ENCODE assay signal across 1 cellular context in the genomic region with DNA sequence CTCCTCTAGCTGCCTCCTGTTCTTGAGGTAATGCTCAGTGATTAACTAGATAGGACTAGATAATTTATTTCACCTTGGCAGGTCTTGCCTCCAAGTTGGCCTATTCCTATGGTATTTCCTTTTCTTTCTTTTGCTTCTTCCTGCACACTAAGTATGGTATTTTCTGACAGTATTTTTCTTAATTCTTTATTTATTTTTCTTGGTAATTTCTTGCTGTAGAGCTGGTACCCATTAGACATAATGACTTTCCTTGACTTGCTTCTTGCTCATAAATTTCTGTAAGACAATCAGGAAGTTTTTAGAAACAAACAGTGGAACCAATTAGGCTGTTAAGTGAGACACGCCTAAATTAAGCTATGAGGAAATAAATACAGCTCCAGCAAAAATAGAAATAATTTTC.
TF ChIP-seq lines count a peak whose summit lies in the region.

No MANE protein-coding gene starts in this region.

TF ChIP-seq in endothelial cell of umbilical vein, 7 proteins besides CTCF, POLR2A, EP300 and RAD21:
- TF ChIP-seq MYC (IDR thresholded peaks at IDR 0.05; ENCODE audit: low read depth, low read length) = no peak
- TF ChIP-seq GATA2 (IDR thresholded peaks at IDR 0.05; ENCODE audit: insufficient read depth, insufficient read length, low read depth, low read length) = no peak
- no peak for TF ChIP-seq FOS (IDR thresholded peaks at IDR 0.05; ENCODE audit: borderline replicate concordance, insufficient read depth, low read length)
- no peak for TF ChIP-seq JUN (IDR thresholded peaks at IDR 0.05; ENCODE audit: borderline replicate concordance, insufficient read depth, insufficient read length, low read depth)
- TF ChIP-seq POLR2AphosphoS5 (IDR thresholded peaks at IDR 0.05; ENCODE audit: insufficient read depth, low read depth, low read length) = no peak
- TF ChIP-seq EZH2 (IDR thresholded peaks at IDR 0.05; ENCODE audit: borderline replicate concordance, low read depth, low read length, severe bottlenecking) = no peak
- no peak for TF ChIP-seq MAX (IDR thresholded peaks at IDR 0.05; ENCODE audit: insufficient read depth, insufficient read length)
